Comparison of ENCODE assay signal across 2 cellular contexts in genomic region chr1:44826375-44827196, GRCh38.
TF ChIP-seq lines count a peak whose summit lies in the region.

No MANE protein-coding gene starts in this region.

TF ChIP-seq in IMR-90, 13 proteins besides CTCF, POLR2A, EP300 and RAD21:
- TF ChIP-seq NFE2L2 (IDR thresholded peaks at IDR 0.05; ENCODE audit: low read depth, low read length) (no peak), USF2 (IDR thresholded peaks at IDR 0.05; ENCODE audit: low read depth, low read length) (no peak), MAZ (IDR thresholded peaks at IDR 0.05; ENCODE audit: borderline replicate concordance, low read depth, low read length) (no peak), SMC3 (IDR thresholded peaks at IDR 0.05; ENCODE audit: low read depth, low read length) (no peak), ELK1 (IDR thresholded peaks at IDR 0.05; ENCODE audit: borderline replicate concordance, low read depth, low read length) (no peak), MAFK (IDR thresholded peaks at IDR 0.05; ENCODE audit: low read depth, low read length) (no peak)

TF ChIP-seq in K562, 482 proteins besides CTCF, POLR2A, EP300 and RAD21 (continues in another document):
- peak; percentile 84 for TF ChIP-seq HDGF (IDR thresholded peaks at IDR 0.05)
- 0 out of 2 replicates have a peak, but pooled peaks have one; percentile 4 for TF ChIP-seq BHLHE40 (IDR thresholded peaks at IDR 0.05; ENCODE audit: low read length)
- TF ChIP-seq ZFX (CRISPR knock-in tag; IDR thresholded peaks at IDR 0.05), result 0 out of 2 replicates have a peak, but pooled peaks have one; percentile 11
- TF ChIP-seq ZBTB11 (CRISPR knock-in tag; IDR thresholded peaks at IDR 0.05), result 0 out of 6 replicates have a peak, but pooled peaks of 1 of the 3 experiments have one; percentile 18
- TF ChIP-seq ZMIZ1 (IDR thresholded peaks at IDR 0.05; ENCODE audit: low read depth in 2 of 2, low read length in 2 of 2), result no peak
- TF ChIP-seq ZNF639 (CRISPR knock-in tag; conservative IDR thresholded peaks at IDR 0.05 in 1 of 2, IDR thresholded peaks at IDR 0.05 in 1 of 2), result 0 out of 4 replicates have a peak, but pooled peaks of 1 of the 2 experiments have one; percentile 35
- TF ChIP-seq ZFP36 (IDR thresholded peaks at IDR 0.05; ENCODE audit: low read depth, low read length, partially characterized antibody), result peak; percentile 3
- 0 out of 2 replicates have a peak, but pooled peaks have one; percentile 12 for TF ChIP-seq ZBTB2 (IDR thresholded peaks at IDR 0.05)
- TF ChIP-seq ZBTB34 (CRISPR knock-in tag; IDR thresholded peaks at IDR 0.05), result no peak
- TF ChIP-seq MYNN (IDR thresholded peaks at IDR 0.05), result no peak
- no peak for TF ChIP-seq MYNN (CRISPR knock-in tag; IDR thresholded peaks at IDR 0.05)
- TF ChIP-seq FIP1L1 (IDR thresholded peaks at IDR 0.05; ENCODE audit: low read depth, low read length, poor library complexity, severe bottlenecking), result no peak
- peak in 1 of 2 experiments; percentile 57; a peak in 1 of 4 replicates for TF ChIP-seq MAZ (CRISPR knock-in tag; conservative IDR thresholded peaks at IDR 0.05 in 1 of 2, IDR thresholded peaks at IDR 0.05 in 1 of 2)
- peak in 1 of 2 experiments; percentile 33; a peak in 1 of 4 replicates for TF ChIP-seq MNT (conservative IDR thresholded peaks at IDR 0.05)
- 0 out of 2 replicates have a peak, but pooled peaks have one; percentile 52 for TF ChIP-seq ZNF395 (CRISPR knock-in tag; IDR thresholded peaks at IDR 0.05)
- TF ChIP-seq ZNF740 (CRISPR knock-in tag; IDR thresholded peaks at IDR 0.05), result 0 out of 2 replicates have a peak, but pooled peaks have one; percentile 19
- no peak for TF ChIP-seq ZNF740 (tag; IDR thresholded peaks at IDR 0.05)
- TF ChIP-seq NFIC (IDR thresholded peaks at IDR 0.05), result peak; percentile 22; the same call in 1 of the 2 replicates
- TF ChIP-seq ZNF3 (CRISPR knock-in tag; IDR thresholded peaks at IDR 0.05), result no peak
- TF ChIP-seq GTF2E2 (tag; IDR thresholded peaks at IDR 0.05), result no peak
- TF ChIP-seq L3MBTL2 (IDR thresholded peaks at IDR 0.05), result peak; percentile 71; the same call in 1 of the 2 replicates
- TF ChIP-seq KAT7 (CRISPR knock-in tag; IDR thresholded peaks at IDR 0.05; ENCODE audit: borderline replicate concordance), result peak; percentile 92; the same call in 1 of the 2 replicates
- peak; percentile 23 for TF ChIP-seq RBBP5 (IDR thresholded peaks at IDR 0.05; ENCODE audit: borderline replicate concordance, insufficient read depth, low read length, poor library complexity, severe bottlenecking)
- 0 out of 2 replicates have a peak, but pooled peaks have one; percentile 18 for TF ChIP-seq ATF7 (IDR thresholded peaks at IDR 0.05)
- TF ChIP-seq ZBTB7A (IDR thresholded peaks at IDR 0.05; ENCODE audit: borderline replicate concordance, control insufficient read depth, low read depth, low read length), result peak; percentile 14; the same call in 1 of the 2 replicates
- peak; percentile 47; the same call in 1 of the 2 replicates for TF ChIP-seq ZNF592 (IDR thresholded peaks at IDR 0.05)
- TF ChIP-seq PHF8 (IDR thresholded peaks at IDR 0.05; ENCODE audit: borderline replicate concordance, low read length), result peak; percentile 26; the same call in 1 of the 2 replicates
